2 cellular contexts compared by ENCODE assay signal in genomic region chr21:37535130-37535529, GRCh38.
TF ChIP-seq lines count a peak whose summit lies in the region.

No MANE protein-coding gene starts in this region.

TF ChIP-seq in HepG2, 621 proteins besides CTCF, POLR2A, EP300 and RAD21 (continued from another document):
- peak; percentile 78 for TF ChIP-seq ZNF12 (CRISPR knock-in tag; IDR thresholded peaks at IDR 0.05)

TF ChIP-seq in H1, 55 proteins besides CTCF, POLR2A, EP300 and RAD21 (continued from another document):
- TF ChIP-seq YY1 (IDR thresholded peaks at IDR 0.05; ENCODE audit: low read depth, low read length), result no peak
- TF ChIP-seq TEAD4 (IDR thresholded peaks at IDR 0.05; ENCODE audit: low read depth, low read length), result no peak
- no peak for TF ChIP-seq MAFK (IDR thresholded peaks at IDR 0.05; ENCODE audit: low read depth, low read length)
- TF ChIP-seq CHD1 (IDR thresholded peaks at IDR 0.05; ENCODE audit: low read depth, low read length), result no peak
- no peak for TF ChIP-seq CHD7 (IDR thresholded peaks at IDR 0.05; ENCODE audit: insufficient replicate concordance, low read length)
- no peak for TF ChIP-seq CBX5 (IDR thresholded peaks at IDR 0.05; ENCODE audit: low read depth, low read length)
- no peak for TF ChIP-seq CBX8 (IDR thresholded peaks at IDR 0.05; ENCODE audit: borderline replicate concordance, low read depth, low read length)
- TF ChIP-seq ASH2L (IDR thresholded peaks at IDR 0.05; ENCODE audit: low read length), result no peak
- no peak for TF ChIP-seq RNF2 (IDR thresholded peaks at IDR 0.05; ENCODE audit: borderline replicate concordance, low read depth, low read length, missing control alignments, poor library complexity, severe bottlenecking)
